ENCODE assay signal across 8 cellular contexts in the genomic region with DNA sequence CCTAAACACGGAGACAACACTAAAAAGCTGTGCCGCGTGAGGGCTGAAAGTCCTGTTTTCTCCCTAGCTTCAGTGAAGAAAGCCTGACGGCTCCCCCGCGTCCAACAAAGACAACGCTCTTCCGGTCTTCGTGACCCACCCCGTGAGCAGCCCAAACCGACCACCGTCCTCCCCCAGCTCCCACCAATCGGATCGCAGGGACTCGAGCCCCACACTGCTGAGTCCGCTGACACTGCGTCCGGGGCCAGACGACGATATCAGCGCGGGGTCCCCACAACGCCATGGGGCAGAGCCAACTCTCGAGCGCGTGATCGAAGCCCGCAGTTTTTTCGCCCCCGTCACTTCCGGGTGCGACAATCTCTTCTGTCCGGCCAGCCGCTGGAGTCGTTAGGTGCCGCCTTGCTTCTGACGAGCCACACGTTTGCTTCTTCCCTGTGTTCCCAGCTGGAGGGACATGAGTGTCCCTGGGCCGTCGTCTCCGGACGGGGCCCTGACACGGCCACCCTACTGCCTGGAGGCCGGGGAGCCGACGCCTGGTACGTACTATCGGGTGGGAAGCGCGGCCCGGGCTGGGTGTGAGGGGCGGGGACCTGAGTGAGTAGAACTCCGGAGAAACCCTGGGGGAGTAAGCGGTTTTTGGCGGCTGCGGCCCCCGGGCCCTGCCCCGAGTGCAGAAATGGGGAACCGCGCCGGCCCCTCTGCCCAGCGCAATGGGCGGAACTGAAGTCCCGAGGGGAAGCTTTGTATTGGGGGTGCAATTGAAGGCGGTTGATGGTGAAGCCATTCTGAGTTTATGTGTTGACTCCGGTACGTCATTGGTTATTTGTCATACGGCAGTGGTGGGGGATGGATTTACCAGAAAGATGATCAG. TPM values are rescaled to one million over a fixed set of nuclear protein-coding genes. Genes with fewer than 3 reads are reported as not detected.
DNase-seq lines count a peak whose midpoint lies in the region; ATAC-seq and TF ChIP-seq lines count a peak whose summit lies in the region.

A gene with protein sequence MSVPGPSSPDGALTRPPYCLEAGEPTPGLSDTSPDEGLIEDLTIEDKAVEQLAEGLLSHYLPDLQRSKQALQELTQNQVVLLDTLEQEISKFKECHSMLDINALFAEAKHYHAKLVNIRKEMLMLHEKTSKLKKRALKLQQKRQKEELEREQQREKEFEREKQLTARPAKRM (plus strand): TSS at position 390 of the 871 bp plus-strand sequence. CDS start 65 bp downstream, at position 455.

- TF ChIP-seq POLR2A in heart left ventricle (IDR thresholded peaks at IDR 0.05), result peak in 1 of 2 donors; percentile 63

- 0 to 1% (median 1%) methylated on average over 68 of the region's 68 CpGs for WGBS in adipose tissue, 3 donors
- 0 to 1% (median 1%) methylated on average over 62 to 68 of the region's 68 CpGs for WGBS in heart left ventricle, 4 donors

- H3K27ac Mint-ChIP-seq in type B pancreatic cell, result peak within 1 kb of the TSS; percentile 100

- H3K36me3 Mint-ChIP-seq in type B pancreatic cell, result peaks cover under 1% of the 10 kb centered on the region

- H3K4me1 Mint-ChIP-seq in type B pancreatic cell (ENCODE audit: unreplicated experiment), result peaks cover 12% of the 10 kb centered on the region

- intact Hi-C loops in heart left ventricle (cut with DNase I), result loop anchor here (1.0 to 5.0 kb wide), 9 partner anchors 50 to 390 kb away; a partner anchor contains a TSS

- TF ChIP-seq CTCF in GM12864 (IDR thresholded peaks at IDR 0.05; ENCODE audit: low read depth, low read length, missing control alignments) (no peak), heart left ventricle (IDR thresholded peaks at IDR 0.05) (no peak), type B pancreatic cell (conservative IDR thresholded peaks at IDR 0.05) (no peak)

- H3K27me3 ChIP-seq in heart left ventricle, result no peaks in the 10 kb centered on the region

- H3K36me3 ChIP-seq in heart left ventricle, result peaks cover 0 to 7% (median 2%) of the 10 kb centered on the region in 9 donors

- no peaks in the 10 kb centered on the region for H3K27me3 Mint-ChIP-seq in type B pancreatic cell

- no peaks in the 10 kb centered on the region for H3K9me3 Mint-ChIP-seq in type B pancreatic cell

- peak; percentile 82 for ATAC-seq in HG02642 (IDR thresholded peaks at IDR 0.05; ENCODE audit: poor library complexity, unreplicated experiment)
- ATAC-seq in heart left ventricle, result peak; percentile 92 to 95 (median 94)

- H3K4me1 ChIP-seq in heart left ventricle, result peaks cover 6 to 54% (median 32%) of the 10 kb centered on the region in 12 donors

- peak within 1 kb of the TSS; percentile 87 for H3K4me3 ChIP-seq in GM12864 (ENCODE audit: low read depth, low read length)
- H3K4me3 ChIP-seq in heart left ventricle, result peak within 1 kb of the TSS; percentile 72 to 98 (median 92)

- peak within 1 kb of the TSS; percentile 100 for H3K4me3 Mint-ChIP-seq in type B pancreatic cell

- peak; percentile 73 for DNase-seq in GM12864 (ENCODE audit: low read depth)
- peak; percentile 79 for DNase-seq in NCI-H1105 treated with DMSO at 0.1 percent for 48 hours (lab: John Stamatoyannopoulos, UW)
- DNase-seq in T follicular helper cell (ENCODE audit: low read depth), result peak; percentile 81
- peak; percentile 89 to 93 (median 92) for DNase-seq in heart left ventricle
- peak; percentile 92 for DNase-seq in pons (ENCODE audit: low spot score)
- peak; percentile 92 for DNase-seq in type B pancreatic cell (ENCODE audit: extremely low spot score, unreplicated experiment)

- H3K27ac ChIP-seq in adipose tissue (ENCODE audit: low read depth, low read length), result peak within 1 kb of the TSS; percentile 99
- H3K27ac ChIP-seq in heart left ventricle, result peak within 1 kb of the TSS; percentile 94 to 99 (median 98)

- no peaks in the 10 kb centered on the region for H3K9me3 ChIP-seq in heart left ventricle

RNA-seq across cellular contexts. Expression of the gene that starts here (rescaled TPM):
- polyA plus RNA-seq in adipose tissue (10 to 100 TPM; 11.9 to 46.8 (median 31.7) TPM), heart left ventricle (10 to 100 TPM in 1 of 2 donors, 1 to 10 TPM in 1; 9.4 to 26.6 TPM)
- total RNA-seq in heart left ventricle (10 to 100 TPM; 21.4 to 38.9 (median 27.0) TPM), type B pancreatic cell (ENCODE audit: low replicate concordance) (30.9 and 46.7 TPM in 2 replicates)

Comparison
In these comparisons a context has a peak if more than half of its experiments do, and no peak if none do; other contexts are left out.
1. Peak in every context shown above with its lines: DNase-seq, ATAC-seq, H3K4me3 ChIP-seq and H3K27ac ChIP-seq.